ENCODE assay signal across 33 cellular contexts in genomic region chr1:201881617-201882016, GRCh38. TPM values are rescaled to one million over a fixed set of nuclear protein-coding genes. Genes with fewer than 3 reads are reported as not detected.
DNase-seq lines count a peak whose midpoint lies in the region; ATAC-seq, FAIRE-seq and TF ChIP-seq lines count a peak whose summit lies in the region.
"Had no signal": no experiment of that assay in that cellular context is flagged by ENCODE, and none has a peak within 500 bp of the region (broad histone marks: within the 10 kb centered on the region; RNA-seq: fewer than 3 reads in every experiment).

No MANE protein-coding gene starts in this region.

- no TSS peak for BruUV-seq in MCF 10A (replicated peaks; lab: Mats Ljungman, UMichigan)

- H3K79me1 ChIP-seq in mesendoderm (ENCODE audit: low read length): no peaks in the 10 kb centered on the region

- no peak overlapping the region for H2AK5ac ChIP-seq in mesendoderm (ENCODE audit: low read length)

- no peak for FAIRE-seq in urothelium cell line (lab: Jason Lieb, UNC)
- FAIRE-seq: A549, frontal cortex, HTR-8/SVneo had no signal

- intact Hi-C loops in MCF 10A (cut with micrococcal nuclease): loop anchor here (10.0 kb wide), 1 partner anchor 167 kb away; no protein-coding TSS in a partner anchor
- intact Hi-C loops in breast epithelium (cut with DNase I; ENCODE audit: low total_unique reads): no loop called here

- CTCF ChIA-PET in MCF 10A (lab: Yijun Ruan, JAX) (interaction anchor here (0.7 to 12.1 kb wide), 19 partner anchors 9 to 1256 kb away, joined by 3 to 162 read pairs (median 4); partner anchors contain the start of genes ELF3 and TIMM17A), WTC11 (lab: Charles Lee) (interaction anchor here (0.5 to 7.6 kb wide), 7 partner anchors 8 to 1041 kb away, joined by 3 to 135 read pairs (median 4); no protein-coding TSS in a partner anchor)

- no peak for DNase-seq in MCF 10A (ENCODE audit: unreplicated experiment)
- DNase-seq in breast epithelium (ENCODE audit: low spot score in 2 of 2): no peak
- DNase-seq in WTC11 (ENCODE audit: low spot score): no peak
- DNase-seq in mesendoderm: peak; percentile 68
- no peak for DNase-seq in erythroblast (lab: John Stamatoyannopoulos, UW)
- DNase-seq in urothelium cell line (ENCODE audit: low spot score): no peak
- DNase-seq: activated CD8-positive, alpha-beta T cell treated with anti-CD3 and anti-CD28 coated beads, Interleukin-2, amount 10 ng/mL, durations not matched to agents 7 days and 5 days; activated T-cell treated with anti-CD3 and anti-CD28 coated beads for 4 hours; amygdala; brain microvascular endothelial cell; CD8-positive, alpha-beta memory T cell; left colon; MM.1S; mucosa of descending colon; NCI-H1436 treated with DMSO at 0.1 percent for 48 hours; NCI-H2081 treated with DMSO at 0.1 percent for 48 hours; NCI-H2227 treated with DMSO at 0.1 percent for 48 hours; NCI-H526 treated with DMSO at 0.1 percent for 48 hours; ovary; SHP77; upper lobe of right lung had no signal

- no peak overlapping the region for H3K4ac ChIP-seq in mesendoderm (ENCODE audit: low read depth, low read length)

- no peak overlapping the region for H3K9ac ChIP-seq in mesendoderm (ENCODE audit: low read length)

- no CpG with 5 or more reads among the region's 1 CpG for WGBS in mesendoderm (ENCODE audit: extremely low coverage, insufficient coverage, low lambda C conversion rate)

- no peaks in the 10 kb centered on the region for H3K27me3 Mint-ChIP-seq in MCF 10A (ENCODE audit: insufficient read depth, unreplicated experiment)
- peaks cover 2% of the 10 kb centered on the region for H3K27me3 Mint-ChIP-seq in WTC11 (ENCODE audit: low read depth)

- no peak overlapping the region for H3K27ac ChIP-seq in breast epithelium
- H3K27ac ChIP-seq in mesendoderm (ENCODE audit: low read depth, low read length): no peak overlapping the region
- H3K27ac ChIP-seq: A549, brain microvascular endothelial cell, ovary, Peyer's patch, suprapubic skin, upper lobe of right lung had no signal

- ATAC-seq in WTC11 (peak; percentile 36), HG02759 (IDR thresholded peaks at IDR 0.05; ENCODE audit: unreplicated experiment) (no peak), GM21576 (IDR thresholded peaks at IDR 0.05; ENCODE audit: unreplicated experiment) (no peak)
- ATAC-seq: A549; activated CD8-positive, alpha-beta T cell treated with anti-CD3 and anti-CD28 coated beads, Interleukin-2, amount 10 ng/mL, durations not matched to agents 7 days and 5 days; activated naive CD4-positive, alpha-beta T cell treated with anti-CD3 and anti-CD28 coated beads, Interleukin-2, amount 50 U/mL, for 72 hours; HCT116; left colon; mucosa of descending colon; natural killer cell treated with Interleukin-12 subunit alpha and Interleukin-12 subunit beta and Interleukin-15 and Interleukin-18, amount 100 ng/mL, for 72 hours; stimulated activated memory B cell treated with anti-CD40 and anti-IgM and Interleukin-4, amounts not matched to agents 10 μg/mL and 1 μg/mL and 100 μg/mL, for 72 hours; upper lobe of right lung had no signal

- H3K79me2 ChIP-seq in mesendoderm (ENCODE audit: control insufficient read depth, insufficient read depth, low read length): no peaks in the 10 kb centered on the region

- H2BK15ac ChIP-seq in mesendoderm (replicated peaks; ENCODE audit: low read depth): no peak overlapping the region

- H3K56ac ChIP-seq in mesendoderm (ENCODE audit: low read length): no peak overlapping the region

- POLR2A ChIA-PET in MCF 10A (lab: Yijun Ruan, JAX) (interaction anchor here (0.7 to 6.1 kb wide), 9 partner anchors 13 to 379 kb away, joined by 3 to 69 read pairs (median 21); partner anchors contain the start of genes IPO9 and TIMM17A), WTC11 (lab: Charles Lee) (interaction anchor here (1.4 kb wide), 1 partner anchor 14 kb away, joined by 5 read pairs; no protein-coding TSS in a partner anchor)

- no peak overlapping the region for H3K4me3 Mint-ChIP-seq in MCF 10A (ENCODE audit: unreplicated experiment)
- H3K4me3 Mint-ChIP-seq in WTC11: no peak overlapping the region
- H3K4me3 Mint-ChIP-seq: activated CD8-positive, alpha-beta T cell treated with anti-CD3 and anti-CD28 coated beads, Interleukin-2, amount 10 ng/mL, durations not matched to agents 7 days and 5 days; CD8-positive, alpha-beta memory T cell; natural killer cell treated with Interleukin-12 subunit alpha and Interleukin-12 subunit beta and Interleukin-15 and Interleukin-18, amount 100 ng/mL, for 72 hours; stimulated activated memory B cell treated with anti-CD40 and anti-IgM and Interleukin-4, amounts not matched to agents 10 μg/mL and 1 μg/mL and 100 μg/mL, for 72 hours; T-helper 2 cell treated with Interferon-gamma antibody and Interleukin-4, amounts not matched to agents 5 μg/mL and 100 μg/mL, for 36 hours had no signal

- H3K4me3 ChIP-seq in breast epithelium: no peak overlapping the region
- H3K4me3 ChIP-seq in mesendoderm (ENCODE audit: low read length): no peak overlapping the region
- H3K4me3 ChIP-seq: A549, mucosa of descending colon, ovary, Peyer's patch, suprapubic skin, upper lobe of right lung had no signal

- no peak overlapping the region for H2BK120ac ChIP-seq in mesendoderm (ENCODE audit: low read depth, low read length)

- no peak overlapping the region for H4K5ac ChIP-seq in mesendoderm (ENCODE audit: low read length)

- H3K27ac Mint-ChIP-seq in MCF 10A (ENCODE audit: low read depth, unreplicated experiment): peak overlapping the region; percentile 79
- H3K27ac Mint-ChIP-seq in WTC11: peak overlapping the region; percentile 52; the same call in 1 of the 2 replicates
- H3K27ac Mint-ChIP-seq: activated CD8-positive, alpha-beta T cell treated with anti-CD3 and anti-CD28 coated beads, Interleukin-2, amount 10 ng/mL, durations not matched to agents 7 days and 5 days; CD8-positive, alpha-beta memory T cell; stimulated activated memory B cell treated with anti-CD40 and anti-IgM and Interleukin-4, amounts not matched to agents 10 μg/mL and 1 μg/mL and 100 μg/mL, for 72 hours; T-helper 2 cell treated with Interferon-gamma antibody and Interleukin-4, amounts not matched to agents 5 μg/mL and 100 μg/mL, for 36 hours had no signal

- peaks cover 48% of the 10 kb centered on the region for H3K4me1 Mint-ChIP-seq in MCF 10A (ENCODE audit: insufficient read depth, unreplicated experiment)
- peaks cover 25% of the 10 kb centered on the region for H3K4me1 Mint-ChIP-seq in WTC11
- H3K4me1 Mint-ChIP-seq: CD8-positive, alpha-beta memory T cell had no signal

- H3K4me1 ChIP-seq in breast epithelium (no peaks in the 10 kb centered on the region), mesendoderm (ENCODE audit: control insufficient read depth, low read depth, low read length) (peaks cover 2% of the 10 kb centered on the region)

- H3K9me3 Mint-ChIP-seq in MCF 10A (ENCODE audit: unreplicated experiment): no peaks in the 10 kb centered on the region
- H3K9me3 Mint-ChIP-seq in WTC11: no peaks in the 10 kb centered on the region
- H3K9me3 Mint-ChIP-seq: activated naive CD4-positive, alpha-beta T cell treated with anti-CD3 and anti-CD28 coated beads, Interleukin-2, amount 50 U/mL, for 72 hours; CD8-positive, alpha-beta memory T cell; natural killer cell treated with Interleukin-12 subunit alpha and Interleukin-12 subunit beta and Interleukin-15 and Interleukin-18, amount 100 ng/mL, for 72 hours; stimulated activated memory B cell treated with anti-CD40 and anti-IgM and Interleukin-4, amounts not matched to agents 10 μg/mL and 1 μg/mL and 100 μg/mL, for 72 hours; T-helper 2 cell treated with Interferon-gamma antibody and Interleukin-4, amounts not matched to agents 5 μg/mL and 100 μg/mL, for 36 hours had no signal

- no peak overlapping the region for H3K4me2 ChIP-seq in mesendoderm (ENCODE audit: low read length)

- H3K9me3 ChIP-seq in breast epithelium: no peaks in the 10 kb centered on the region
- H3K9me3 ChIP-seq: A549, mucosa of descending colon, ovary, Peyer's patch, suprapubic skin, upper lobe of right lung had no signal

- H3K36me3 Mint-ChIP-seq in MCF 10A (ENCODE audit: insufficient read depth, unreplicated experiment) (peaks cover 18% of the 10 kb centered on the region), WTC11 (no peaks in the 10 kb centered on the region)
- H3K36me3 Mint-ChIP-seq: activated naive CD4-positive, alpha-beta T cell treated with anti-CD3 and anti-CD28 coated beads, Interleukin-2, amount 50 U/mL, for 72 hours; stimulated activated memory B cell treated with anti-CD40 and anti-IgM and Interleukin-4, amounts not matched to agents 10 μg/mL and 1 μg/mL and 100 μg/mL, for 72 hours had no signal

- H3K18ac ChIP-seq in mesendoderm (ENCODE audit: low read length): no peak overlapping the region

- H3K23ac ChIP-seq in mesendoderm (ENCODE audit: low read length): no peak overlapping the region

- no peak overlapping the region for H2BK5ac ChIP-seq in mesendoderm (ENCODE audit: low read length)

- TF ChIP-seq POLR2A in breast epithelium (IDR thresholded peaks at IDR 0.05) (no peak), erythroblast (IDR thresholded peaks at IDR 0.05; ENCODE audit: low read length) (no peak)

- no peaks in the 10 kb centered on the region for H3K27me3 ChIP-seq in breast epithelium
- H3K27me3 ChIP-seq in mesendoderm (ENCODE audit: insufficient read depth, low read length, poor library complexity): no peaks in the 10 kb centered on the region
- H3K27me3 ChIP-seq: brain microvascular endothelial cell, ovary, Peyer's patch, suprapubic skin, upper lobe of right lung had no signal

- TF ChIP-seq CTCF in MCF 10A (IDR thresholded peaks at IDR 0.05; ENCODE audit: unreplicated experiment): no peak
- no peak for TF ChIP-seq CTCF in breast epithelium (IDR thresholded peaks at IDR 0.05)
- TF ChIP-seq CTCF in WTC11 (IDR thresholded peaks at IDR 0.05): no peak

- H3K36me3 ChIP-seq in breast epithelium (no peaks in the 10 kb centered on the region), mesendoderm (ENCODE audit: control insufficient read depth, insufficient read depth, low read length) (no peaks in the 10 kb centered on the region)
- H3K36me3 ChIP-seq: brain microvascular endothelial cell, ovary, Peyer's patch, suprapubic skin had no signal

- H4K8ac ChIP-seq in mesendoderm (ENCODE audit: low read depth, low read length): no peak overlapping the region

RNA-seq across cellular contexts. Expression of gene SHISA4, which starts 7.1 kb away (rescaled TPM):
- total RNA-seq in MCF 10A (2022): 7.6 and 20.9 TPM in 2 replicates
- total RNA-seq in breast epithelium: 10 to 100 TPM; 15.7 to 21.9 (median 20.3) TPM
- total RNA-seq in WTC11 (2021): 6.3 to 9.9 TPM (median 8.1 TPM) in 3 replicates
- 2.5 TPM for polyA plus RNA-seq in mesendoderm (2013, experiment 1 of 2)
- polyA plus RNA-seq in mesendoderm (2013, experiment 2 of 2): 2.7 TPM

RNA-seq across cellular contexts. Expression of gene IPO9, which starts 52.7 kb away (rescaled TPM):
- total RNA-seq in MCF 10A (2022): 112 and 117 TPM in 2 replicates
- total RNA-seq in breast epithelium: 10 to 100 TPM; 15.2 to 21.3 (median 18.1) TPM
- total RNA-seq in WTC11 (2021): 94.1 to 98.6 TPM (median 97.2 TPM) in 3 replicates
- polyA plus RNA-seq in mesendoderm (2013, experiment 1 of 2): 65.4 TPM
- 63.3 TPM for polyA plus RNA-seq in mesendoderm (2013, experiment 2 of 2)
